In genomic region chr16:4776141-4776705, GRCh38 we compare ENCODE assay signal across 36 cellular contexts. TPM values are rescaled to one million over a fixed set of nuclear protein-coding genes. Genes with fewer than 3 reads are reported as not detected.
"Had no signal": no experiment of that assay in that cellular context is flagged by ENCODE, and none has a peak within 500 bp of the region (broad histone marks: within the 10 kb centered on the region; RNA-seq: fewer than 3 reads in every experiment).

No MANE protein-coding gene starts in this region.

- DNase-seq: naive B cell; naive thymus-derived CD8-positive, alpha-beta T cell; nephron progenitor cell; nucleus accumbens; ovary; psoas muscle; spleen; stimulated activated CD4-positive, alpha-beta T cell treated with anti-CD3 and anti-CD28 coated beads, Interleukin-12 subunit alpha, Interleukin-12 subunit beta, amount 100 ng/mL, for 4 hours; stimulated activated CD4-positive, alpha-beta T cell treated with anti-CD3 and anti-CD28 coated beads, Interleukin-1b, Interleukin-23, amount 100 ng/mL, for 48 hours; stimulated activated CD4-positive, alpha-beta T cell treated with anti-CD3 and anti-CD28 coated beads, Interleukin-4, amount 100 ng/mL, for 1 hour; stimulated activated CD4-positive, alpha-beta T cell treated with anti-CD3 and anti-CD28 coated beads, Interleukin-4, amount 100 ng/mL, for 4 hours; stimulated activated CD8-positive, alpha-beta memory T cell treated with anti-CD3 and anti-CD28 coated beads, Interleukin-4, amount 100 ng/mL, for 48 hours; stimulated activated naive B cell treated with anti-CD40 and anti-IgM and Interleukin-4, amounts not matched to agents 10 μg/mL and 1 μg/mL and 100 μg/mL, for 72 hours; stimulated activated naive CD4-positive, alpha-beta T cell treated with Interleukin-2 at 50 U/mL for 16 hours; stomach; thyroid gland; upper lobe of right lung; uterus had no signal

- H3K4me1 Mint-ChIP-seq: naive B cell; naive thymus-derived CD8-positive, alpha-beta T cell; nephron progenitor cell; neural crest cell had no signal

- H3K27me3 Mint-ChIP-seq: naive B cell; naive thymus-derived CD8-positive, alpha-beta T cell; progenitor cell of endocrine pancreas; stimulated activated naive CD8-positive, alpha-beta T cell treated with anti-CD3 and anti-CD28 coated beads, Interleukin-15, Interleukin-2, amounts not matched to agents 100 ng/mL and 50 ng/mL, for 24 hours; type B pancreatic cell had no signal

- H3K9me3 ChIP-seq: neutrophil, ovary, psoas muscle, spleen, stomach, thoracic aorta, thyroid gland, tibial nerve, upper lobe of right lung, uterus had no signal

- H3K27me3 ChIP-seq: neutrophil, ovary, spleen, stomach, thyroid gland, tibial nerve, upper lobe of right lung, uterus had no signal

- H3K79me2 ChIP-seq: parathyroid adenoma had no signal

- H3K27ac Mint-ChIP-seq: natural killer cell treated with Interleukin-12 subunit alpha and Interleukin-12 subunit beta and Interleukin-15 and Interleukin-18, amount 100 ng/mL, for 72 hours; nephron progenitor cell; progenitor cell of endocrine pancreas; stimulated activated naive B cell treated with anti-CD40 and anti-IgM and Interleukin-4, amounts not matched to agents 10 μg/mL and 1 μg/mL and 100 μg/mL, for 72 hours; stimulated activated naive CD8-positive, alpha-beta T cell treated with anti-CD3 and anti-CD28 coated beads, Interleukin-15, Interleukin-2, amounts not matched to agents 100 ng/mL and 50 ng/mL, for 24 hours; type B pancreatic cell had no signal

- H3K9ac ChIP-seq: parathyroid adenoma had no signal

- H3K4me1 ChIP-seq: parathyroid adenoma, psoas muscle, spleen, stomach, thyroid gland, tibial nerve, upper lobe of right lung, uterus had no signal

- ATAC-seq: naive thymus-derived CD8-positive, alpha-beta T cell; natural killer cell treated with Interleukin-12 subunit alpha and Interleukin-12 subunit beta and Interleukin-15 and Interleukin-18, amount 100 ng/mL, for 72 hours; psoas muscle; right cardiac atrium; sciatic nerve; stimulated activated naive B cell treated with anti-CD40 and anti-IgM and Interleukin-4, amounts not matched to agents 10 μg/mL and 1 μg/mL and 100 μg/mL, for 72 hours; upper lobe of right lung had no signal

- H3K4me3 Mint-ChIP-seq: naive B cell; naive thymus-derived CD8-positive, alpha-beta T cell; natural killer cell treated with Interleukin-12 subunit alpha and Interleukin-12 subunit beta and Interleukin-15 and Interleukin-18, amount 100 ng/mL, for 72 hours; nephron progenitor cell; neural crest cell; stimulated activated naive B cell treated with anti-CD40 and anti-IgM and Interleukin-4, amounts not matched to agents 10 μg/mL and 1 μg/mL and 100 μg/mL, for 72 hours; stimulated activated naive CD8-positive, alpha-beta T cell treated with anti-CD3 and anti-CD28 coated beads, Interleukin-15, Interleukin-2, amounts not matched to agents 100 ng/mL and 50 ng/mL, for 24 hours; type B pancreatic cell had no signal

- H2AFZ ChIP-seq: parathyroid adenoma had no signal

- H3K4me3 ChIP-seq: ovary, psoas muscle, skin epidermis, smooth muscle cell, spleen, stomach, thoracic aorta, thyroid gland, tibial nerve, upper lobe of right lung, uterus had no signal

- H3K36me3 ChIP-seq: neutrophil, ovary, spleen, stomach, thoracic aorta, thyroid gland, tibial nerve, upper lobe of right lung, uterus had no signal

- H3K36me3 Mint-ChIP-seq: naive B cell; naive thymus-derived CD8-positive, alpha-beta T cell; natural killer cell treated with Interleukin-12 subunit alpha and Interleukin-12 subunit beta and Interleukin-15 and Interleukin-18, amount 100 ng/mL, for 72 hours; stimulated activated naive B cell treated with anti-CD40 and anti-IgM and Interleukin-4, amounts not matched to agents 10 μg/mL and 1 μg/mL and 100 μg/mL, for 72 hours; type B pancreatic cell had no signal

- H3K4me2 ChIP-seq: smooth muscle cell had no signal

- H3K9me3 Mint-ChIP-seq: naive B cell; naive thymus-derived CD8-positive, alpha-beta T cell; natural killer cell treated with Interleukin-12 subunit alpha and Interleukin-12 subunit beta and Interleukin-15 and Interleukin-18, amount 100 ng/mL, for 72 hours; nephron progenitor cell; neural crest cell; stimulated activated naive B cell treated with anti-CD40 and anti-IgM and Interleukin-4, amounts not matched to agents 10 μg/mL and 1 μg/mL and 100 μg/mL, for 72 hours; stimulated activated naive CD8-positive, alpha-beta T cell treated with anti-CD3 and anti-CD28 coated beads, Interleukin-15, Interleukin-2, amounts not matched to agents 100 ng/mL and 50 ng/mL, for 24 hours; type B pancreatic cell had no signal

- H3K27ac ChIP-seq: neutrophil, ovary, parathyroid adenoma, psoas muscle, skin epidermis, spleen, stomach, thoracic aorta, thyroid gland, tibial nerve, upper lobe of right lung, uterus had no signal

RNA-seq across cellular contexts. Expression of gene SEPTIN12, which starts 11.9 kb away (rescaled TPM):
- total RNA-seq: naive thymus-derived CD8-positive, alpha-beta T cell; natural killer cell treated with Interleukin-12 subunit alpha and Interleukin-12 subunit beta and Interleukin-15 and Interleukin-18, amount 100 ng/mL, for 72 hours; omental fat pad; progenitor cell of endocrine pancreas; psoas muscle; renal cortical epithelial cell; sciatic nerve; smooth muscle cell; spleen; stomach; subcutaneous adipose tissue; temporal lobe; thoracic aorta; tibial nerve; upper lobe of right lung; urinary bladder; uterus had no signal
- polyA plus RNA-seq: naive thymus-derived CD8-positive, alpha-beta T cell; ovary; right cardiac atrium; smooth muscle cell; stomach; urinary bladder had no signal

RNA-seq across cellular contexts. Expression of gene SMIM22, which starts 18.9 kb away (rescaled TPM):
- total RNA-seq: naive thymus-derived CD8-positive, alpha-beta T cell; natural killer cell treated with Interleukin-12 subunit alpha and Interleukin-12 subunit beta and Interleukin-15 and Interleukin-18, amount 100 ng/mL, for 72 hours; neural crest cell; omental fat pad; progenitor cell of endocrine pancreas; psoas muscle; renal cortical epithelial cell; right cardiac atrium; sciatic nerve; smooth muscle cell; spleen; subcutaneous adipose tissue; temporal lobe; thoracic aorta; thyroid gland; tibial nerve had no signal
- polyA plus RNA-seq: naive thymus-derived CD8-positive, alpha-beta T cell; ovary; right cardiac atrium; spleen had no signal

RNA-seq across cellular contexts. Expression of gene DNAAF8, which starts 41.9 kb away (rescaled TPM):
- total RNA-seq: smooth muscle cell, thoracic aorta had no signal
